In genomic region chr14:22599349-22599748, GRCh38 we compare ENCODE assay signal across 11 cellular contexts. TPM values are rescaled to one million over a fixed set of nuclear protein-coding genes. Genes with fewer than 3 reads are reported as not detected.
DNase-seq lines count a peak whose midpoint lies in the region; ATAC-seq, FAIRE-seq and TF ChIP-seq lines count a peak whose summit lies in the region.
"Had no signal": no experiment of that assay in that cellular context is flagged by ENCODE, and none has a peak within 500 bp of the region (broad histone marks: within the 10 kb centered on the region; RNA-seq: fewer than 3 reads in every experiment).

No MANE protein-coding gene starts in this region.

- intact Hi-C loops in kidney (cut with DNase I) (no loop called here), stomach (cut with DNase I; ENCODE audit: low total_unique reads) (no loop called here)

- peak overlapping the region in 1 of 2 donors; percentile 96 for H3K9ac ChIP-seq in kidney (ENCODE audit: low read length in 2 of 2)

- H3K9me3 ChIP-seq in kidney (ENCODE audit: control insufficient read depth in 1 of 2, low read length in 2 of 2) (no peaks in the 10 kb centered on the region), stomach (no peaks in the 10 kb centered on the region)

- WGBS in stomach, 5 donors = 59 to 79% (median 72%) methylated on average over 3 of the region's 3 CpGs

- H3K36me3 ChIP-seq in kidney (ENCODE audit: control insufficient read depth in 1 of 2, insufficient read depth in 2 of 2, low read length in 2 of 2) (peaks cover 22 to 23% of the 10 kb centered on the region in 2 donors), stomach (peaks cover 29 to 31% (median 30%) of the 10 kb centered on the region in 4 donors)

- H3K4me1 ChIP-seq in kidney (ENCODE audit: control insufficient read depth in 1 of 2, insufficient read depth in 1 of 2, low read depth in 1 of 2, low read length in 2 of 2) = peaks cover 8 to 9% of the 10 kb centered on the region in 2 donors
- peaks cover 21 to 32% (median 27%) of the 10 kb centered on the region in 4 donors for H3K4me1 ChIP-seq in stomach

- TF ChIP-seq CTCF in kidney (IDR thresholded peaks at IDR 0.05; ENCODE audit: borderline replicate concordance, extremely low read depth, insufficient read depth) (no peak), stomach (IDR thresholded peaks at IDR 0.05) (no peak)

- H3K4me1 Mint-ChIP-seq in T-helper 1 cell treated with Interleukin-12 subunit alpha and Interleukin-12 subunit beta and Interleukin-4 antibody, amounts not matched to agents 30 μg/mL and 1 μg/mL, for 36 hours (ENCODE audit: low read depth) = peaks cover 38% of the 10 kb centered on the region
- peaks cover 23% of the 10 kb centered on the region for H3K4me1 Mint-ChIP-seq in activated naive CD8-positive, alpha-beta T cell treated with anti-CD3 and anti-CD28 coated beads, Interleukin-2, amount 50 U/mL, for 24 hours

- no peak for TF ChIP-seq POLR2A in stomach (IDR thresholded peaks at IDR 0.05)

- no peak for TF ChIP-seq EP300 in stomach (IDR thresholded peaks at IDR 0.05)

- H3K27ac Mint-ChIP-seq in T-helper 1 cell treated with Interleukin-12 subunit alpha and Interleukin-12 subunit beta and Interleukin-4 antibody, amounts not matched to agents 30 μg/mL and 1 μg/mL, for 36 hours = peak overlapping the region; percentile 94
- peak overlapping the region; percentile 61 for H3K27ac Mint-ChIP-seq in activated naive CD8-positive, alpha-beta T cell treated with anti-CD3 and anti-CD28 coated beads, Interleukin-2, amount 50 U/mL, for 24 hours

- no peak for FAIRE-seq in kidney (lab: Jason Lieb, UNC)
- FAIRE-seq: A204.1 had no signal

- no peaks in the 10 kb centered on the region for H3K9me3 Mint-ChIP-seq in T-helper 1 cell treated with Interleukin-12 subunit alpha and Interleukin-12 subunit beta and Interleukin-4 antibody, amounts not matched to agents 30 μg/mL and 1 μg/mL, for 36 hours
- H3K9me3 Mint-ChIP-seq in activated naive CD8-positive, alpha-beta T cell treated with anti-CD3 and anti-CD28 coated beads, Interleukin-2, amount 50 U/mL, for 24 hours = no peaks in the 10 kb centered on the region

- H3K4me3 Mint-ChIP-seq in T-helper 1 cell treated with Interleukin-12 subunit alpha and Interleukin-12 subunit beta and Interleukin-4 antibody, amounts not matched to agents 30 μg/mL and 1 μg/mL, for 36 hours = peak overlapping the region; percentile 95
- peak overlapping the region; percentile 86 for H3K4me3 Mint-ChIP-seq in activated naive CD8-positive, alpha-beta T cell treated with anti-CD3 and anti-CD28 coated beads, Interleukin-2, amount 50 U/mL, for 24 hours

- H3K27me3 ChIP-seq in stomach = no peaks in the 10 kb centered on the region

- peaks cover 6% of the 10 kb centered on the region for H3K27me3 Mint-ChIP-seq in T-helper 1 cell treated with Interleukin-12 subunit alpha and Interleukin-12 subunit beta and Interleukin-4 antibody, amounts not matched to agents 30 μg/mL and 1 μg/mL, for 36 hours (ENCODE audit: low read depth)
- H3K27me3 Mint-ChIP-seq in activated naive CD8-positive, alpha-beta T cell treated with anti-CD3 and anti-CD28 coated beads, Interleukin-2, amount 50 U/mL, for 24 hours = no peaks in the 10 kb centered on the region

- H3K27ac ChIP-seq in kidney (ENCODE audit: low read depth in 2 of 2, low read length in 2 of 2) = peak overlapping the region; percentile 6 to 82
- H3K27ac ChIP-seq in stomach = peak overlapping the region in 4 of 5 donors; percentile 89 to 95 (median 91)

- ATAC-seq in activated naive CD8-positive, alpha-beta T cell treated with anti-CD3 and anti-CD28 coated beads, Interleukin-2, amount 50 U/mL, for 24 hours = no peak
- no peak for ATAC-seq in HG02885 (IDR thresholded peaks at IDR 0.05; ENCODE audit: poor library complexity, unreplicated experiment)

- H3K4me3 ChIP-seq in kidney (ENCODE audit: low read length in 2 of 2) (peak overlapping the region; percentile 91 to 98), stomach (peak overlapping the region; percentile 68 to 85 (median 71))

- peaks cover 36% of the 10 kb centered on the region for H3K36me3 Mint-ChIP-seq in T-helper 1 cell treated with Interleukin-12 subunit alpha and Interleukin-12 subunit beta and Interleukin-4 antibody, amounts not matched to agents 30 μg/mL and 1 μg/mL, for 36 hours (ENCODE audit: low read depth)
- peaks cover 12% of the 10 kb centered on the region for H3K36me3 Mint-ChIP-seq in activated naive CD8-positive, alpha-beta T cell treated with anti-CD3 and anti-CD28 coated beads, Interleukin-2, amount 50 U/mL, for 24 hours (ENCODE audit: low read depth)

- DNase-seq in T-helper 1 cell (no peak), kidney (no peak), stomach (no peak), NCI-H774 (lab: John Stamatoyannopoulos, UW) (no peak), cortex of kidney (lab: John Stamatoyannopoulos, UW) (no peak)
- DNase-seq in activated naive CD8-positive, alpha-beta T cell treated with anti-CD3 and anti-CD28 coated beads, Interleukin-2, amount 50 U/mL, for 24 hours = no peak

RNA-seq across cellular contexts. Expression of gene ABHD4, which starts 1.2 kb away (rescaled TPM):
- total RNA-seq in kidney = 34.1 TPM
- polyA plus RNA-seq in kidney (ENCODE audit: insufficient read depth, low read depth, low replicate concordance) = 45.2 TPM
- 100 to 1,000 TPM in 1 of 5 donors, 10 to 100 TPM in 4; 12.2 to 130 (median 27.7) TPM for total RNA-seq in stomach
- 10 to 100 TPM; 14.8 to 24.3 (median 17.0) TPM for polyA plus RNA-seq in stomach

RNA-seq across cellular contexts. Expression of gene DAD1, which starts 10.3 kb away (rescaled TPM):
- 205 TPM for total RNA-seq in kidney
- polyA plus RNA-seq in kidney (ENCODE audit: insufficient read depth, low read depth, low replicate concordance) = 523 TPM
- total RNA-seq in stomach = 100 to 1,000 TPM in 2 of 5 donors, 10 to 100 TPM in 2, not detected in 1; 36.8 to 191 (median 80.8) TPM
- 100 to 1,000 TPM; 172 to 236 (median 202) TPM for polyA plus RNA-seq in stomach

RNA-seq across cellular contexts. Expression of gene OR6J1, which starts 44.8 kb away (rescaled TPM):
- not detected for total RNA-seq in kidney
- not detected for polyA plus RNA-seq in kidney (ENCODE audit: insufficient read depth, low read depth, low replicate concordance)
- not detected for total RNA-seq in stomach
- not detected for polyA plus RNA-seq in stomach
- total RNA-seq: lung microvascular endothelial cell, M059J had no signal
